Comparison of ENCODE assay signal across 9 cellular contexts in genomic region chr3:139534444-139534812, GRCh38. TPM values are rescaled to one million over a fixed set of nuclear protein-coding genes. Genes with fewer than 3 reads are reported as not detected.
A peak's percentile ranks its signal among the peaks of the same experiment; 100 is the strongest.
DNase-seq lines count a peak whose midpoint lies in the region; ATAC-seq and TF ChIP-seq lines count a peak whose summit lies in the region.
"Had no signal": no experiment of that assay in that cellular context is flagged by ENCODE, and none has a peak within 500 bp of the region (broad histone marks: within the 10 kb centered on the region; RNA-seq: fewer than 3 reads in every experiment).

No MANE protein-coding gene starts in this region.

- H3K27ac ChIP-seq in esophagus squamous epithelium = peak overlapping the region; percentile 48 to 74 (median 60)
- H3K27ac ChIP-seq in skin epidermis = peak overlapping the region in 16 of 21 experiments; percentile 7 to 85 (median 68)
- no peak overlapping the region for H3K27ac ChIP-seq in CD8-positive, alpha-beta T cell (ENCODE audit: low read depth, low read length)

- peak; percentile 98 for DNase-seq in COR-L47 (lab: John Stamatoyannopoulos, UW)
- peak; percentile 59 for DNase-seq in NCI-H345 treated with DMSO at 0.1 percent for 48 hours (lab: John Stamatoyannopoulos, UW; ENCODE audit: unreplicated experiment)
- DNase-seq in esophagus squamous epithelium (lab: John Stamatoyannopoulos, UW) = no peak
- no peak for DNase-seq in CD8-positive, alpha-beta T cell
- no peak for DNase-seq in activated CD8-positive, alpha-beta memory T cell treated with anti-CD3 and anti-CD28 coated beads, Interleukin-2, amount 50 U/mL, for 48 hours
- DNase-seq: activated naive CD8-positive, alpha-beta T cell treated with anti-CD3 and anti-CD28 coated beads, Interleukin-2, amount 10 ng/mL, durations not matched to agents 7 days and 5 days had no signal

- peaks cover 0 to 9% (median 0%) of the 10 kb centered on the region in 4 donors for H3K27me3 ChIP-seq in esophagus squamous epithelium
- no peaks in the 10 kb centered on the region for H3K27me3 ChIP-seq in CD8-positive, alpha-beta T cell (ENCODE audit: insufficient read depth, low read length)

- POLR2A ChIA-PET in CD8-positive, alpha-beta T cell (lab: Charles Lee) = no interaction called here

- no peak overlapping the region for H3K27ac Mint-ChIP-seq in CD8-positive, alpha-beta T cell
- H3K27ac Mint-ChIP-seq: activated naive CD8-positive, alpha-beta T cell treated with anti-CD3 and anti-CD28 coated beads, Interleukin-2, amount 10 ng/mL, durations not matched to agents 7 days and 5 days had no signal

- no peaks in the 10 kb centered on the region for H3K9me3 Mint-ChIP-seq in CD8-positive, alpha-beta T cell
- H3K9me3 Mint-ChIP-seq: activated naive CD8-positive, alpha-beta T cell treated with anti-CD3 and anti-CD28 coated beads, Interleukin-2, amount 10 ng/mL, durations not matched to agents 7 days and 5 days had no signal

- intact Hi-C loops in esophagus squamous epithelium (cut with DNase I) = no loop called here
- intact Hi-C loops in CD8-positive, alpha-beta T cell (cut with DNase I, micrococcal nuclease) = no loop called here

- CTCF ChIA-PET in CD8-positive, alpha-beta T cell (lab: Charles Lee) = no interaction called here

- TF ChIP-seq POLR2A in esophagus squamous epithelium (IDR thresholded peaks at IDR 0.05) = no peak

- no peak for TF ChIP-seq CTCF in esophagus squamous epithelium (IDR thresholded peaks at IDR 0.05)
- no peak for TF ChIP-seq CTCF in CD8-positive, alpha-beta T cell (IDR thresholded peaks at IDR 0.05)

- H3K36me3 Mint-ChIP-seq in CD8-positive, alpha-beta T cell = no peaks in the 10 kb centered on the region
- H3K36me3 Mint-ChIP-seq: activated naive CD8-positive, alpha-beta T cell treated with anti-CD3 and anti-CD28 coated beads, Interleukin-2, amount 10 ng/mL, durations not matched to agents 7 days and 5 days had no signal

- WGBS in esophagus squamous epithelium, 2 donors = 56 to 58% methylated on average over 1 of the region's 1 CpG

- peaks cover 19% of the 10 kb centered on the region for H3K27me3 Mint-ChIP-seq in CD8-positive, alpha-beta T cell (ENCODE audit: low read depth)

- ATAC-seq in HG02870 (IDR thresholded peaks at IDR 0.05; ENCODE audit: unreplicated experiment) (peak; percentile 77), GM19395 (IDR thresholded peaks at IDR 0.05; ENCODE audit: unreplicated experiment) (no peak)
- no peak for ATAC-seq in CD8-positive, alpha-beta T cell

- H3K4me1 Mint-ChIP-seq in CD8-positive, alpha-beta T cell (ENCODE audit: low read depth) = peaks cover 4% of the 10 kb centered on the region

- H3K36me3 ChIP-seq in esophagus squamous epithelium = no peaks in the 10 kb centered on the region
- H3K36me3 ChIP-seq in CD8-positive, alpha-beta T cell (ENCODE audit: insufficient read depth, low read length) = no peaks in the 10 kb centered on the region

- H3K9me3 ChIP-seq in esophagus squamous epithelium = no peaks in the 10 kb centered on the region
- H3K9me3 ChIP-seq in CD8-positive, alpha-beta T cell (ENCODE audit: low read length) = no peaks in the 10 kb centered on the region

- H3K4me3 ChIP-seq in esophagus squamous epithelium (no peak overlapping the region), skin epidermis (no peak overlapping the region)
- H3K4me3 ChIP-seq in CD8-positive, alpha-beta T cell (ENCODE audit: low read depth, low read length) = no peak overlapping the region

- no peak overlapping the region for H3K4me3 Mint-ChIP-seq in CD8-positive, alpha-beta T cell
- H3K4me3 Mint-ChIP-seq: activated naive CD8-positive, alpha-beta T cell treated with anti-CD3 and anti-CD28 coated beads, Interleukin-2, amount 10 ng/mL, durations not matched to agents 7 days and 5 days had no signal

- peaks cover 26 to 68% (median 38%) of the 10 kb centered on the region in 3 donors for H3K4me1 ChIP-seq in esophagus squamous epithelium
- no peaks in the 10 kb centered on the region for H3K4me1 ChIP-seq in CD8-positive, alpha-beta T cell (ENCODE audit: insufficient read depth, low read length)

RNA-seq across cellular contexts. Expression of gene RBP1, which starts 5.1 kb away (rescaled TPM):
- 10 to 100 TPM in 3 of 4 donors, 1 to 10 TPM in 1; 9.0 to 42.9 (median 21.6) TPM for total RNA-seq in esophagus squamous epithelium
- total RNA-seq in CD8-positive, alpha-beta T cell = not detected
- total RNA-seq: activated naive CD8-positive, alpha-beta T cell treated with anti-CD3 and anti-CD28 coated beads, Interleukin-2, amount 10 ng/mL, durations not matched to agents 7 days and 5 days had no signal

RNA-seq across cellular contexts. Expression of gene RBP2, which starts 58.1 kb away (rescaled TPM):
- total RNA-seq in esophagus squamous epithelium = not detected
- not detected for total RNA-seq in CD8-positive, alpha-beta T cell
- total RNA-seq: activated naive CD8-positive, alpha-beta T cell treated with anti-CD3 and anti-CD28 coated beads, Interleukin-2, amount 10 ng/mL, durations not matched to agents 7 days and 5 days had no signal

Comparison
In these comparisons a context has a peak if more than half of its experiments do, and no peak if none do; other contexts are left out.
1. DNase-seq: peak in COR-L47 (single experiment) and NCI-H345 treated with DMSO at 0.1 percent for 48 hours (single experiment); none in esophagus squamous epithelium (single experiment), CD8-positive, alpha-beta T cell (0 of 7) and activated CD8-positive, alpha-beta memory T cell treated with anti-CD3 and anti-CD28 coated beads, Interleukin-2, amount 50 U/mL, for 48 hours (single experiment).
2. RNA of gene RBP1, which starts 5.1 kb away (total RNA-seq): 9.0 to 42.9 TPM in esophagus squamous epithelium; not detected in CD8-positive, alpha-beta T cell; every median in the first group is over 10 times any median in the second.